In the genomic region with DNA sequence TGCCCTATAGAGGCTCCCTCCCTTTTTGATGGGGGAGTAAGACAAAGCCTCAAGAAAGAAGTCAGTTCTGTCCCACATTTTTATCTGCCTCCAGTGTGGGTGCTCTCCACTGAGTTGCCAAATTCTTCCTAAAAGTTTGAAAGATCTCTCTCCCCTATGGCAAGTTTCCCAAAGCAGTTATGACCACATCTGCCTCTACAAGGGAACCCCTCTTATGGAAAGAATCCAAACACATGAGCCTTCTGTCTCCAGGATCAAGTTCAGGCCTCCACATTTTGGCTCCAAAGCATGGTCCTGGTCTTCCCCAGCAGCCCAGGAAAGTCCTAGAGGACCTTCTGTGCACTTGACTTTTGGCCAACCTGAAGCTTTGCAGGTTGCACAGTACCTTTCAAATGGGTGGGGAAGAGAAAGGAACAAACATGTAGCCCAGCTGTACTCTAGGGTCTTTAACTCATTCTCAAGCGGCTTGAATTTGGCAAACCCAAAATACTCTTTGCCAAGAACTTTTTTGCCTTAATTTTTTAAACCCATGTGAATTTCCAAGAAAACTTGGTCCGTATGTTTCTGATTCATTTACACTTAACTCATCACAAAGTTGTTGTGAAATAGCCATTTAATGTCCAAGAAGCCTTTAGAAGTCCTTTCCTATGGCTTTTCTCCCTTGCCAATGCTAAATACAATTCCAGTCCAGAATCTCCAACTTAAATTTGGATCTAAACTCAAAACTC, we compare ENCODE assay signal across 13 cellular contexts.
"Had no signal": no experiment of that assay in that cellular context is flagged by ENCODE, and none has a peak within 500 bp of the region (broad histone marks: within the 10 kb centered on the region; RNA-seq: fewer than 3 reads in every experiment).

No MANE protein-coding gene starts in this region.

- H3K27ac Mint-ChIP-seq: activated T-helper 17 cell treated with anti-CD3 and anti-CD28 coated beads, Interleukin-2, amount 50 U/mL, for 72 hours; dendritic cell treated with granulocyte-macrophage colony-stimulating factor and Interleukin-4, amounts not matched to agents 40 ng/mL and 50 ng/mL, for 4 days; effector memory CD8-positive, alpha-beta T cell; immature natural killer cell; stimulated activated memory B cell treated with anti-CD40 and anti-IgM and Interleukin-4, amounts not matched to agents 10 μg/mL and 1 μg/mL and 100 μg/mL, for 72 hours had no signal

- H3K9me3 ChIP-seq: thyroid gland had no signal

- H3K4me1 ChIP-seq: parathyroid adenoma, thyroid gland had no signal

- H3K9ac ChIP-seq: parathyroid adenoma had no signal

- H2AFZ ChIP-seq: parathyroid adenoma had no signal

- ATAC-seq: activated CD4-positive, CD25-positive, alpha-beta regulatory T cell treated with anti-CD3 and anti-CD28 coated beads, Interleukin-2, amount 50 U/mL, for 24 hours; activated T-helper 17 cell treated with anti-CD3 and anti-CD28 coated beads, Interleukin-2, amount 50 U/mL, for 72 hours; effector memory CD8-positive, alpha-beta T cell; stimulated activated memory B cell treated with anti-CD40 and anti-IgM and Interleukin-4, amounts not matched to agents 10 μg/mL and 1 μg/mL and 100 μg/mL, for 72 hours had no signal

- H3K27me3 ChIP-seq: thyroid gland had no signal

- H3K4me3 ChIP-seq: thyroid gland had no signal

- FAIRE-seq: urothelium cell line had no signal

- H3K4me1 Mint-ChIP-seq: activated T-helper 17 cell treated with anti-CD3 and anti-CD28 coated beads, Interleukin-2, amount 50 U/mL, for 72 hours; immature natural killer cell; naive B cell; stimulated activated memory B cell treated with anti-CD40 and anti-IgM and Interleukin-4, amounts not matched to agents 10 μg/mL and 1 μg/mL and 100 μg/mL, for 72 hours had no signal

- H3K9me3 Mint-ChIP-seq: activated T-helper 17 cell treated with anti-CD3 and anti-CD28 coated beads, Interleukin-2, amount 50 U/mL, for 72 hours; dendritic cell treated with granulocyte-macrophage colony-stimulating factor and Interleukin-4, amounts not matched to agents 40 ng/mL and 50 ng/mL, for 4 days had no signal

- H3K4me3 Mint-ChIP-seq: activated T-helper 17 cell treated with anti-CD3 and anti-CD28 coated beads, Interleukin-2, amount 50 U/mL, for 72 hours; dendritic cell treated with granulocyte-macrophage colony-stimulating factor and Interleukin-4, amounts not matched to agents 40 ng/mL and 50 ng/mL, for 4 days; effector memory CD8-positive, alpha-beta T cell; immature natural killer cell; naive B cell; stimulated activated memory B cell treated with anti-CD40 and anti-IgM and Interleukin-4, amounts not matched to agents 10 μg/mL and 1 μg/mL and 100 μg/mL, for 72 hours had no signal

- DNase-seq: activated naive CD4-positive, alpha-beta T cell treated with Interleukin-2 at 50 U/mL for 16 hours; anterior cingulate cortex; effector memory CD8-positive, alpha-beta T cell; immature natural killer cell; naive B cell; stimulated activated CD4-positive, alpha-beta T cell treated with anti-CD3 and anti-CD28 coated beads, Interleukin-2, amount 100 ng/mL, for 48 hours; thyroid gland had no signal

- H3K27ac ChIP-seq: parathyroid adenoma, thyroid gland had no signal

- H3K79me2 ChIP-seq: parathyroid adenoma had no signal

- H3K27me3 Mint-ChIP-seq: activated T-helper 17 cell treated with anti-CD3 and anti-CD28 coated beads, Interleukin-2, amount 50 U/mL, for 72 hours; dendritic cell treated with granulocyte-macrophage colony-stimulating factor and Interleukin-4, amounts not matched to agents 40 ng/mL and 50 ng/mL, for 4 days; effector memory CD8-positive, alpha-beta T cell; naive B cell; stimulated activated memory B cell treated with anti-CD40 and anti-IgM and Interleukin-4, amounts not matched to agents 10 μg/mL and 1 μg/mL and 100 μg/mL, for 72 hours had no signal

- H3K36me3 ChIP-seq: thyroid gland had no signal

- H3K36me3 Mint-ChIP-seq: immature natural killer cell; naive B cell; stimulated activated memory B cell treated with anti-CD40 and anti-IgM and Interleukin-4, amounts not matched to agents 10 μg/mL and 1 μg/mL and 100 μg/mL, for 72 hours had no signal
